8 cellular contexts compared by ENCODE assay signal in genomic region chr19:8209111-8209964, GRCh38. TPM values are rescaled to one million over a fixed set of nuclear protein-coding genes. Genes with fewer than 3 reads are reported as not detected.
DNase-seq lines count a peak whose midpoint lies in the region; ATAC-seq and TF ChIP-seq lines count a peak whose summit lies in the region.

Gene CERS4, plus strand, starts transcription at chr19:8209370. Its CDS starts 41,707 bp downstream, at chr19:8251077.

- peak within 1 kb of the TSS; percentile 78 for H3K27ac Mint-ChIP-seq in activated CD8-positive, alpha-beta T cell treated with anti-CD3 and anti-CD28 coated beads, Interleukin-2, amount 10 ng/mL, durations not matched to agents 7 days and 5 days
- no peak within 1 kb of the TSS for H3K27ac Mint-ChIP-seq in HFFc6

- CTCF ChIA-PET in activated CD8-positive, alpha-beta T cell treated with anti-CD3 and anti-CD28 coated beads, Interleukin-2, amount 10 ng/mL, durations not matched to agents 7 days and 5 days (lab: Charles Lee) = interaction anchor here (1.7 kb wide), 1 partner anchor 17 kb away, joined by 3 read pairs; no protein-coding TSS in a partner anchor

- ATAC-seq in HG02588 (IDR thresholded peaks at IDR 0.05; ENCODE audit: unreplicated experiment) = peak; percentile 61
- peak; percentile 86 for ATAC-seq in activated CD8-positive, alpha-beta T cell treated with anti-CD3 and anti-CD28 coated beads, Interleukin-2, amount 10 ng/mL, durations not matched to agents 7 days and 5 days

- no peaks in the 10 kb centered on the region for H3K27me3 ChIP-seq in ectodermal cell (ENCODE audit: control insufficient read depth, insufficient read depth, low read length, poor library complexity, severe bottlenecking)

- H3K4me3 ChIP-seq in GM12875 (ENCODE audit: low read depth, low read length) (peak within 1 kb of the TSS; percentile 86), ectodermal cell (ENCODE audit: insufficient read depth, low read depth, low read length) (peak within 1 kb of the TSS; percentile 64)

- no peak within 1 kb of the TSS for H3K27ac ChIP-seq in ectodermal cell (ENCODE audit: insufficient read depth, low read depth, low read length, poor library complexity, severe bottlenecking)

- H3K4me1 Mint-ChIP-seq in activated CD8-positive, alpha-beta T cell treated with anti-CD3 and anti-CD28 coated beads, Interleukin-2, amount 10 ng/mL, durations not matched to agents 7 days and 5 days (ENCODE audit: low read depth) = peaks cover 44% of the 10 kb centered on the region
- no peaks in the 10 kb centered on the region for H3K4me1 Mint-ChIP-seq in HFFc6 (ENCODE audit: low read depth)

- no peaks in the 10 kb centered on the region for H3K27me3 Mint-ChIP-seq in activated CD8-positive, alpha-beta T cell treated with anti-CD3 and anti-CD28 coated beads, Interleukin-2, amount 10 ng/mL, durations not matched to agents 7 days and 5 days (ENCODE audit: low read depth)
- peaks cover 24% of the 10 kb centered on the region for H3K27me3 Mint-ChIP-seq in HFFc6 (ENCODE audit: insufficient read depth)

- 0% methylated on average over 96 to 98 of the region's 98 CpGs for WGBS in ectodermal cell, 2 experiments

- peak within 1 kb of the TSS; percentile 77 for H3K4me3 Mint-ChIP-seq in activated CD8-positive, alpha-beta T cell treated with anti-CD3 and anti-CD28 coated beads, Interleukin-2, amount 10 ng/mL, durations not matched to agents 7 days and 5 days
- no peak within 1 kb of the TSS for H3K4me3 Mint-ChIP-seq in HFFc6

- H3K36me3 ChIP-seq in ectodermal cell (ENCODE audit: control insufficient read depth, insufficient read depth, low read length) = no peaks in the 10 kb centered on the region

- DNase-seq in NCI-H2196 treated with DMSO at 0.1 percent for 48 hours (lab: John Stamatoyannopoulos, UW; ENCODE audit: unreplicated experiment) (peak; percentile 61), lung microvascular endothelial cell (ENCODE audit: low read depth in 2 of 2) (peak in 1 of 2 donors; percentile 43), HFFc6 (no peak)
- DNase-seq in activated CD8-positive, alpha-beta T cell treated with anti-CD3 and anti-CD28 coated beads, Interleukin-2, amount 10 ng/mL, durations not matched to agents 7 days and 5 days = peak; percentile 81
- DNase-seq in stimulated activated CD4-positive, alpha-beta T cell treated with anti-CD3 and anti-CD28 coated beads, TNF-alpha, amount 100 ng/mL, for 4 hours (ENCODE audit: low read depth in 3 of 3) = peak; percentile 64 to 81 (median 69)

- peaks cover 13% of the 10 kb centered on the region for H3K4me1 ChIP-seq in ectodermal cell (ENCODE audit: control insufficient read depth, insufficient read depth, low read length)

- no peak for TF ChIP-seq CTCF in GM12875 (IDR thresholded peaks at IDR 0.05; ENCODE audit: borderline replicate concordance, insufficient read depth, low read depth, low read length)
- TF ChIP-seq CTCF in HFFc6 (IDR thresholded peaks at IDR 0.05) = no peak

- no peaks in the 10 kb centered on the region for H3K9me3 ChIP-seq in ectodermal cell (ENCODE audit: control insufficient read depth, low read length)

- no peaks in the 10 kb centered on the region for H3K9me3 Mint-ChIP-seq in activated CD8-positive, alpha-beta T cell treated with anti-CD3 and anti-CD28 coated beads, Interleukin-2, amount 10 ng/mL, durations not matched to agents 7 days and 5 days (ENCODE audit: insufficient read depth)
- no peaks in the 10 kb centered on the region for H3K9me3 Mint-ChIP-seq in HFFc6

- POLR2A ChIA-PET in activated CD8-positive, alpha-beta T cell treated with anti-CD3 and anti-CD28 coated beads, Interleukin-2, amount 10 ng/mL, durations not matched to agents 7 days and 5 days (lab: Charles Lee) = interaction anchor here (0.5 to 3.1 kb wide), 4 partner anchors 10 to 46 kb away, joined by 3 to 27 read pairs (median 5); no protein-coding TSS in a partner anchor

- H3K36me3 Mint-ChIP-seq in activated CD8-positive, alpha-beta T cell treated with anti-CD3 and anti-CD28 coated beads, Interleukin-2, amount 10 ng/mL, durations not matched to agents 7 days and 5 days (ENCODE audit: low read depth) = peaks cover 13% of the 10 kb centered on the region
- no peaks in the 10 kb centered on the region for H3K36me3 Mint-ChIP-seq in HFFc6 (ENCODE audit: low read depth)

RNA-seq across cellular contexts. Expression of gene CERS4, which starts in this region (rescaled TPM):
- 10 to 100 TPM; 27.7 to 28.1 TPM for total RNA-seq in activated CD8-positive, alpha-beta T cell treated with anti-CD3 and anti-CD28 coated beads, Interleukin-2, amount 10 ng/mL, durations not matched to agents 7 days and 5 days
- 44.2 TPM for polyA plus RNA-seq in ectodermal cell (2013, experiment 1 of 4)
- polyA plus RNA-seq in ectodermal cell (2013, experiment 2 of 4) = 55.3 TPM
- polyA plus RNA-seq in ectodermal cell (2013, experiment 3 of 4) = 42.6 TPM
- 56.6 TPM for polyA plus RNA-seq in ectodermal cell (2013, experiment 4 of 4)
- total RNA-seq in lung microvascular endothelial cell = 6.5 and 26.4 TPM in 2 replicates
- not detected for total RNA-seq in HFFc6 (2021; fragmentation: NEBNext Ultra II Directional; extraction: Animal tissue kit (Norgen Biotek cat#: 25700))
